Comparison of ENCODE assay signal across 8 cellular contexts in genomic region chr5:116084891-116085715, GRCh38. TPM values are rescaled to one million over a fixed set of nuclear protein-coding genes. Genes with fewer than 3 reads are reported as not detected.
DNase-seq lines count a peak whose midpoint lies in the region; ATAC-seq and TF ChIP-seq lines count a peak whose summit lies in the region.

TSS of gene COMMD10 (plus strand) at chr5:116085025.

- peaks cover 18% of the 10 kb centered on the region for H3K36me3 Mint-ChIP-seq in activated naive CD8-positive, alpha-beta T cell
- peaks cover 22% of the 10 kb centered on the region for H3K36me3 Mint-ChIP-seq in osteocyte (ENCODE audit: unreplicated experiment)

- peaks cover 50% of the 10 kb centered on the region for H3K4me1 Mint-ChIP-seq in activated naive CD8-positive, alpha-beta T cell (ENCODE audit: low read depth)
- peaks cover 25% of the 10 kb centered on the region for H3K4me1 Mint-ChIP-seq in osteocyte (ENCODE audit: unreplicated experiment)

- peak within 1 kb of the TSS; percentile 95 for H3K4me3 Mint-ChIP-seq in activated naive CD8-positive, alpha-beta T cell
- peak within 1 kb of the TSS; percentile 82 for H3K4me3 Mint-ChIP-seq in osteocyte (ENCODE audit: unreplicated experiment)

- H3K27ac ChIP-seq in thoracic aorta, result peak within 1 kb of the TSS; percentile 63 to 64

- peak; percentile 91 for ATAC-seq in thoracic aorta (ENCODE audit: insufficient number of reproducible peaks, low FRiP score, low read depth)

- H3K27me3 ChIP-seq in thoracic aorta (replicated peaks; ENCODE audit: insufficient read depth), result no peaks in the 10 kb centered on the region

- H3K9me3 Mint-ChIP-seq in activated naive CD8-positive, alpha-beta T cell (ENCODE audit: low read depth), result no peaks in the 10 kb centered on the region
- peaks cover 15% of the 10 kb centered on the region for H3K9me3 Mint-ChIP-seq in osteocyte (ENCODE audit: unreplicated experiment)

- no peaks in the 10 kb centered on the region for H3K27me3 Mint-ChIP-seq in activated naive CD8-positive, alpha-beta T cell
- H3K27me3 Mint-ChIP-seq in osteocyte (ENCODE audit: unreplicated experiment), result no peaks in the 10 kb centered on the region

- intact Hi-C loops in head of caudate nucleus (cut with DNase I), result no loop called here

- H3K27ac Mint-ChIP-seq in activated naive CD8-positive, alpha-beta T cell, result peak within 1 kb of the TSS; percentile 95
- peak within 1 kb of the TSS; percentile 93 for H3K27ac Mint-ChIP-seq in osteocyte (ENCODE audit: unreplicated experiment)

- H3K9me3 ChIP-seq in thoracic aorta, result no peaks in the 10 kb centered on the region

- TF ChIP-seq CTCF in HFF-Myc (IDR thresholded peaks at IDR 0.05; ENCODE audit: low read depth, low read length, missing control alignments) (no peak), osteocyte (IDR thresholded peaks at IDR 0.05) (no peak), thoracic aorta (IDR thresholded peaks at IDR 0.05) (no peak)

- H3K4me1 ChIP-seq in thoracic aorta (ENCODE audit: control insufficient read depth in 1 of 2, low read depth in 2 of 2), result peaks cover 8 to 22% of the 10 kb centered on the region in 2 donors

- peak; percentile 68 for DNase-seq in HFF-Myc (ENCODE audit: extremely low read depth, low read depth)
- DNase-seq in MV-4-11 (lab: John Stamatoyannopoulos, UW), result peak; percentile 83
- peak; percentile 63 for DNase-seq in SKM-1 treated with dmso at 0.1 percent for 144 hours (lab: John Stamatoyannopoulos, UW; ENCODE audit: unreplicated experiment)
- peak; percentile 69 to 94 (median 84) for DNase-seq in head of caudate nucleus
- DNase-seq in osteocyte (ENCODE audit: extremely low spot score, unreplicated experiment), result peak; percentile 91
- DNase-seq in thoracic aorta (ENCODE audit: low spot score), result peak; percentile 38

- H3K4me3 ChIP-seq in GM08714 (ENCODE audit: low read length) (peak within 1 kb of the TSS; percentile 75), HFF-Myc (replicated peaks; ENCODE audit: low read depth, low read length) (peak within 1 kb of the TSS; percentile 68), thoracic aorta (peak within 1 kb of the TSS; percentile 96)

- H3K36me3 ChIP-seq in thoracic aorta, result no peaks in the 10 kb centered on the region

RNA-seq across cellular contexts. Expression of gene COMMD10, which starts in this region (rescaled TPM):
- total RNA-seq in osteocyte (21.2 and 26.3 TPM in 2 replicates), thoracic aorta (10 to 100 TPM; 12.6 to 21.6 TPM)

Comparison
In these comparisons a context has a peak if more than half of its experiments do, and no peak if none do; other contexts are left out.
1. Peak in every context shown above with its lines: DNase-seq, ATAC-seq, H3K4me3 ChIP-seq and H3K27ac ChIP-seq.
2. DNase-seq: peak in every context shown above with its lines; median percentile 91 in osteocyte; 84 in head of caudate nucleus; 83 in MV-4-11; 68 in HFF-Myc; 63 in SKM-1 treated with dmso at 0.1 percent for 144 hours; 38 in thoracic aorta.